Comparison of ENCODE assay signal across 1 cellular context in genomic region chr3:14254812-14255702, GRCh38.
TF ChIP-seq lines count a peak whose summit lies in the region.

No MANE protein-coding gene starts in this region.

TF ChIP-seq in HEK293, 187 proteins besides CTCF, POLR2A, EP300 and RAD21 (continued from another document and continues in another):
- no peak for TF ChIP-seq ZNF138 (tag by site-specific recombination; IDR thresholded peaks at IDR 0.05; ENCODE audit: borderline replicate concordance)
- no peak for TF ChIP-seq ZNF26 (tag by site-specific recombination; IDR thresholded peaks at IDR 0.05)
- TF ChIP-seq ZBTB10 (tag by site-specific recombination; IDR thresholded peaks at IDR 0.05), result peak; percentile 82; the same call in 1 of the 2 replicates
- TF ChIP-seq GLIS1 (tag by site-specific recombination; IDR thresholded peaks at IDR 0.05), result no peak
- TF ChIP-seq ZNF513 (tag by site-specific recombination; IDR thresholded peaks at IDR 0.05), result no peak
- no peak for TF ChIP-seq ZFP41 (tag by site-specific recombination; IDR thresholded peaks at IDR 0.05; ENCODE audit: borderline replicate concordance)
- no peak for TF ChIP-seq ZNF24 (tag by site-specific recombination; IDR thresholded peaks at IDR 0.05)
- TF ChIP-seq ZNF350 (tag by site-specific recombination; IDR thresholded peaks at IDR 0.05), result no peak
- TF ChIP-seq ZNF112 (tag by site-specific recombination; IDR thresholded peaks at IDR 0.05), result no peak
- no peak for TF ChIP-seq ZBTB49 (tag by site-specific recombination; IDR thresholded peaks at IDR 0.05; ENCODE audit: low read depth)
- TF ChIP-seq ZNF510 (tag by site-specific recombination; IDR thresholded peaks at IDR 0.05; ENCODE audit: insufficient replicate concordance), result no peak
- TF ChIP-seq GLIS2 (tag by site-specific recombination; IDR thresholded peaks at IDR 0.05), result no peak
- no peak for TF ChIP-seq ZIC2 (tag by site-specific recombination; IDR thresholded peaks at IDR 0.05)
- no peak; the same call in 1 of the 2 replicates for TF ChIP-seq ZNF837 (tag by site-specific recombination; IDR thresholded peaks at IDR 0.05)
- TF ChIP-seq ZBTB7A (tag by site-specific recombination; IDR thresholded peaks at IDR 0.05; ENCODE audit: low read depth), result no peak
- TF ChIP-seq ZNF133 (tag by site-specific recombination; IDR thresholded peaks at IDR 0.05), result peak; percentile 34; the same call in 1 of the 2 replicates
- TF ChIP-seq ZNF843 (tag by site-specific recombination; IDR thresholded peaks at IDR 0.05), result no peak
- TF ChIP-seq ZNF639 (tag by site-specific recombination; IDR thresholded peaks at IDR 0.05), result no peak
- TF ChIP-seq ZNF37A (tag by site-specific recombination; IDR thresholded peaks at IDR 0.05), result no peak
- TF ChIP-seq MYNN (tag by site-specific recombination; IDR thresholded peaks at IDR 0.05; ENCODE audit: borderline replicate concordance), result no peak
- no peak for TF ChIP-seq ZNF548 (tag by site-specific recombination; IDR thresholded peaks at IDR 0.05)
- no peak for TF ChIP-seq ZNF580 (tag by site-specific recombination; IDR thresholded peaks at IDR 0.05)
- no peak for TF ChIP-seq ZNF707 (tag by site-specific recombination; IDR thresholded peaks at IDR 0.05)
- TF ChIP-seq ZNF19 (tag by site-specific recombination; IDR thresholded peaks at IDR 0.05; ENCODE audit: low read depth), result no peak
- TF ChIP-seq ZNF155 (tag by site-specific recombination; IDR thresholded peaks at IDR 0.05), result 0 out of 2 replicates have a peak, but pooled peaks have one; percentile 6
- TF ChIP-seq BCL11B (tag by site-specific recombination; IDR thresholded peaks at IDR 0.05; ENCODE audit: low read depth), result no peak
- no peak for TF ChIP-seq ZFP3 (tag by site-specific recombination; IDR thresholded peaks at IDR 0.05; ENCODE audit: low read depth)
- TF ChIP-seq ZNF76 (tag by site-specific recombination; IDR thresholded peaks at IDR 0.05; ENCODE audit: borderline replicate concordance, low read depth), result no peak
- TF ChIP-seq ZNF571 (tag by site-specific recombination; IDR thresholded peaks at IDR 0.05), result peak; percentile 28; the same call in 1 of the 2 replicates
- TF ChIP-seq ZNF555 (tag by site-specific recombination; conservative IDR thresholded peaks at IDR 0.05), result no peak
- TF ChIP-seq ZNF221 (tag by site-specific recombination; IDR thresholded peaks at IDR 0.05; ENCODE audit: borderline replicate concordance), result no peak
- TF ChIP-seq ZNF223 (tag by site-specific recombination; IDR thresholded peaks at IDR 0.05), result no peak
- TF ChIP-seq ZNF514 (tag by site-specific recombination; IDR thresholded peaks at IDR 0.05), result no peak
- TF ChIP-seq SALL2 (tag by site-specific recombination; IDR thresholded peaks at IDR 0.05; ENCODE audit: borderline replicate concordance), result no peak
- TF ChIP-seq ZNF311 (tag by site-specific recombination; IDR thresholded peaks at IDR 0.05; ENCODE audit: borderline replicate concordance), result peak; percentile 15
- no peak for TF ChIP-seq ZNF518A (tag by site-specific recombination; conservative IDR thresholded peaks at IDR 0.05; ENCODE audit: low read depth)
- no peak for TF ChIP-seq PRDM1 (tag by site-specific recombination; IDR thresholded peaks at IDR 0.05)
- no peak for TF ChIP-seq HOXD13 (CRISPR knock-in tag; IDR thresholded peaks at IDR 0.05; ENCODE audit: borderline replicate concordance)
- TF ChIP-seq, protein P1, sequence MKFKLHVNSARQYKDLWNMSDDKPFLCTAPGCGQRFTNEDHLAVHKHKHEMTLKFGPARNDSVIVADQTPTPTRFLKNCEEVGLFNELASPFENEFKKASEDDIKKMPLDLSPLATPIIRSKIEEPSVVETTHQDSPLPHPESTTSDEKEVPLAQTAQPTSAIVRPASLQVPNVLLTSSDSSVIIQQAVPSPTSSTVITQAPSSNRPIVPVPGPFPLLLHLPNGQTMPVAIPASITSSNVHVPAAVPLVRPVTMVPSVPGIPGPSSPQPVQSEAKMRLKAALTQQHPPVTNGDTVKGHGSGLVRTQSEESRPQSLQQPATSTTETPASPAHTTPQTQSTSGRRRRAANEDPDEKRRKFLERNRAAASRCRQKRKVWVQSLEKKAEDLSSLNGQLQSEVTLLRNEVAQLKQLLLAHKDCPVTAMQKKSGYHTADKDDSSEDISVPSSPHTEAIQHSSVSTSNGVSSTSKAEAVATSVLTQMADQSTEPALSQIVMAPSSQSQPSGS (tag by site-specific recombination; IDR thresholded peaks at IDR 0.05; ENCODE audit: low read depth), result no peak
- TF ChIP-seq TRIM28 (IDR thresholded peaks at IDR 0.05; ENCODE audit: borderline replicate concordance, low read length), result no peak
- TF ChIP-seq ZNF530 (tag by site-specific recombination; IDR thresholded peaks at IDR 0.05; ENCODE audit: low read depth), result no peak
- no peak for TF ChIP-seq ZNF521 (tag by site-specific recombination; IDR thresholded peaks at IDR 0.05)
- no peak for TF ChIP-seq REPIN1 (tag by site-specific recombination; IDR thresholded peaks at IDR 0.05; ENCODE audit: low read depth)
- no peak for TF ChIP-seq ZNF426 (tag by site-specific recombination; IDR thresholded peaks at IDR 0.05)
- no peak for TF ChIP-seq ZNF23 (tag by site-specific recombination; IDR thresholded peaks at IDR 0.05; ENCODE audit: borderline replicate concordance)
- TF ChIP-seq, protein P2, sequence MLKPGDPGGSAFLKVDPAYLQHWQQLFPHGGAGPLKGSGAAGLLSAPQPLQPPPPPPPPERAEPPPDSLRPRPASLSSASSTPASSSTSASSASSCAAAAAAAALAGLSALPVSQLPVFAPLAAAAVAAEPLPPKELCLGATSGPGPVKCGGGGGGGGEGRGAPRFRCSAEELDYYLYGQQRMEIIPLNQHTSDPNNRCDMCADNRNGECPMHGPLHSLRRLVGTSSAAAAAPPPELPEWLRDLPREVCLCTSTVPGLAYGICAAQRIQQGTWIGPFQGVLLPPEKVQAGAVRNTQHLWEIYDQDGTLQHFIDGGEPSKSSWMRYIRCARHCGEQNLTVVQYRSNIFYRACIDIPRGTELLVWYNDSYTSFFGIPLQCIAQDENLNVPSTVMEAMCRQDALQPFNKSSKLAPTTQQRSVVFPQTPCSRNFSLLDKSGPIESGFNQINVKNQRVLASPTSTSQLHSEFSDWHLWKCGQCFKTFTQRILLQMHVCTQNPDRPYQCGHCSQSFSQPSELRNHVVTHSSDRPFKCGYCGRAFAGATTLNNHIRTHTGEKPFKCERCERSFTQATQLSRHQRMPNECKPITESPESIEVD (tag by site-specific recombination; IDR thresholded peaks at IDR 0.05), result no peak
- TF ChIP-seq OVOL3 (tag by site-specific recombination; IDR thresholded peaks at IDR 0.05), result no peak
- TF ChIP-seq ZNF211 (tag by site-specific recombination; IDR thresholded peaks at IDR 0.05; ENCODE audit: low read depth), result no peak
- TF ChIP-seq ZSCAN16 (tag by site-specific recombination; IDR thresholded peaks at IDR 0.05), result no peak
- no peak for TF ChIP-seq ZNF48 (tag by site-specific recombination; IDR thresholded peaks at IDR 0.05)
